In the genomic region with DNA sequence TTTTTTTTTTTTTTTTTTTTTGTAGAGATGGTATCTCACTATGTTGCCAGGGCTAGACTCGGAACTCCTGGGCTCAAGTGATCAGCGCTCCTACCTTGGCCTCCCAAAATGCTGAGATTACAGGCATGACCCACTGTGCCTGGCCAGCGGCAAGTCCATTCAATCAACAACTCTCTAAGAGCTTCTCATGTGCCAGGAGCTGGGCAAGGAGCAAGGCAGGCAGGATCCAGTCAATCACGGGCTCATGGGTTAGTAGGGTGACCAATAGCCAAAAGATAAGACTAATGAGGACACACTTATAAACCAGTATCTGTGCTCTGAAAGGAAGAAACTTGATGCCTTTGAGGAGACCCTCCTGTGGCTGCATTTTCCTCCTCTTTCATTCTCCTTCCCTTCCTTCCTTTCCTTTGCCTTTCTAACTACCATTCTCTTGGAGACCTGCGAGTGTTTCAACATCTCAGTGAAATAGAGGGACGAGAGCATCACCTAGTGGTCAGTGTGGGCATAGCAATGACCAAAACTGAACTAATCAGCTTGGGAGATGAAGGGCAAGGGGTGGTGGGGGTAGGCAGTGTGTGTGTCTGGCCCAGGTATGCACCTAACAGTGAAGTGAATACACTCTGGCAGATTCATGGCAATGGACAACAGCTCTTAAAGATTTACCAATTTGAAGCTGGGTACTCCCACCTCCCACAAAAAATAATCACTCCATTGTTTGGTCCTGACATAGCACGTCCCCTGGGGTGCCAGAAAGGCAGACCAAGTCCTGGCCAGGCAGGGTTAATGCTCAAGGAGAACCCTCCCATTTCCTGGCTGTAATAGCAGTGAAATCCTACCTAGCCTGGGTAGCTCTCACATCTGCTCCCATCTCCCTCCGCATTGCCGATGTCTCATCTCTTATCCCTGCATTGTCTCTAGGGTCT, we compare ENCODE assay signal across 7 cellular contexts. TPM values are rescaled to one million over a fixed set of nuclear protein-coding genes. Genes with fewer than 3 reads are reported as not detected.
DNase-seq lines count a peak whose midpoint lies in the region; ATAC-seq, FAIRE-seq and TF ChIP-seq lines count a peak whose summit lies in the region.

No MANE protein-coding gene starts in this region.

- peak; percentile 99 for TF ChIP-seq RAD21 in GM12878 (IDR thresholded peaks at IDR 0.05; ENCODE audit: insufficient read depth, low read depth, low read length)

- 47% methylated on average over 8 of the region's 9 CpGs for WGBS in GM12878 (ENCODE audit: insufficient coverage, insufficient replicate concordance, low lambda C conversion rate, missing lambda C conversion rate)

- SMC1A ChIA-PET in GM12878 (lab: Charles Lee; ENCODE audit: uncharacterized antibody, unreplicated experiment): interaction anchor here (0.6 to 8.1 kb wide), 19 partner anchors 10 to 316 kb away, joined by 3 to 82 read pairs (median 4); a partner anchor contains a TSS

- TF ChIP-seq POLR2A in GM12892 (IDR thresholded peaks at IDR 0.05; ENCODE audit: low read depth, low read length): no peak
- TF ChIP-seq POLR2A in GM12878 (IDR thresholded peaks at IDR 0.05; ENCODE audit: low read depth, low read length): no peak

- H3K9ac ChIP-seq in GM12878 (ENCODE audit: control insufficient read depth, insufficient read depth, low read length): no peak overlapping the region

- POLR2A ChIA-PET in GM12878 (lab: Charles Lee): interaction anchor here (0.8 to 1.7 kb wide), 5 partner anchors 9 to 181 kb away, joined by 3 to 4 read pairs (median 4); no protein-coding TSS in a partner anchor

- no peaks in the 10 kb centered on the region for H3K79me2 ChIP-seq in GM12878 (ENCODE audit: control insufficient read depth, insufficient read depth, low read length)

- H2AFZ ChIP-seq in GM12878 (ENCODE audit: control insufficient read depth, low read depth, low read length): no peak overlapping the region

- CTCF ChIA-PET in GM12878 (lab: Yijun Ruan, JAX): interaction anchor here (0.6 to 6.4 kb wide), 40 partner anchors 9 to 501 kb away, joined by 3 to 117 read pairs (median 4); a partner anchor contains a TSS

- no peaks in the 10 kb centered on the region for H3K36me3 ChIP-seq in GM12878 (ENCODE audit: control insufficient read depth in 2 of 2, insufficient read depth in 2 of 2, low read length in 1 of 2)

- H3K27me3 ChIP-seq in GM12878 (replicated peaks in 1 of 2; ENCODE audit: control insufficient read depth in 2 of 2, insufficient read depth in 2 of 2, low read length in 1 of 2): no peaks in the 10 kb centered on the region

- intact Hi-C loops in GM12878 (cut with micrococcal nuclease; ENCODE audit: unreplicated experiment): loop anchor here (1.0 to 2.0 kb wide), 4 partner anchors 38 to 316 kb away; no protein-coding TSS in a partner anchor

- in situ Hi-C loops in GM12878 (cut with MboI): no loop called here

- BruUV-seq in GM12878 (replicated peaks; lab: Mats Ljungman, UMichigan): no TSS peak

- H3K4me1 ChIP-seq in GM12878 (ENCODE audit: control insufficient read depth, insufficient read depth, low read length): no peaks in the 10 kb centered on the region; the same call in none of the 2 replicates

- peak; percentile 93 for ATAC-seq in GM12878
- ATAC-seq in HG02938 (IDR thresholded peaks at IDR 0.05; ENCODE audit: unreplicated experiment): no peak

- H3K4me3 ChIP-seq in GM12878: no peak overlapping the region

- H3K27ac ChIP-seq in GM12878 (ENCODE audit: control insufficient read depth, insufficient read depth): no peak overlapping the region

- RAD21 ChIA-PET in GM12878 (lab: Charles Lee; ENCODE audit: unreplicated experiment): interaction anchor here (0.6 to 7.2 kb wide), 18 partner anchors 10 to 566 kb away, joined by 3 to 50 read pairs (median 3); a partner anchor contains a TSS

- no peak overlapping the region for H3K4me2 ChIP-seq in GM12878 (ENCODE audit: control insufficient read depth, insufficient read depth)

- TF ChIP-seq CTCF in GM12878 (IDR thresholded peaks at IDR 0.05 in 2 of 3, conservative IDR thresholded peaks at IDR 0.05 in 1 of 3; ENCODE audit: control insufficient read depth in 2 of 3, extremely low read depth in 1 of 3, insufficient read depth in 1 of 3, low read depth in 3 of 3, low read length in 3 of 3): peak; percentile 99 to 100 (median 99); a peak in 5 of 6 replicates

- H4K20me1 ChIP-seq in GM12878 (ENCODE audit: control insufficient read depth, insufficient read depth): no peaks in the 10 kb centered on the region

- FAIRE-seq in GM12892 (lab: Jason Lieb, UNC) (peak; percentile 77), TTC549 (lab: Jason Lieb, UNC) (peak; percentile 47), GM12878 (lab: Jason Lieb, UNC) (peak; percentile 95)

- no peaks in the 10 kb centered on the region for H3K9me3 ChIP-seq in GM12878 (replicated peaks; ENCODE audit: control insufficient read depth, insufficient read depth, low read length)

- TF ChIP-seq EP300 in GM12878 (IDR thresholded peaks at IDR 0.05; ENCODE audit: borderline replicate concordance in 1 of 2, control insufficient read depth in 1 of 2, low read depth in 2 of 2, low read length in 2 of 2): no peak

- DNase-seq in GM12892 (ENCODE audit: insufficient read length) (no peak), NCI-H146 treated with DMSO at 0.1 percent for 48 hours (lab: John Stamatoyannopoulos, UW; ENCODE audit: unreplicated experiment) (peak; percentile 39), GM12878 (ENCODE audit: low read depth, low spot score) (peak; percentile 53), iPS-NIHi7 (ENCODE audit: extremely low spot score) (peak; percentile 81)
- peak; percentile 60 to 70 for DNase-seq in stimulated activated CD4-positive, alpha-beta T cell treated with anti-CD3 and anti-CD28 coated beads, Interleukin-1b, Interleukin-23, amount 100 ng/mL, for 1 hour (ENCODE audit: low read depth in 2 of 2)

RNA-seq across cellular contexts. Expression of a gene that starts 6.2 kb away (rescaled TPM):
- polyA plus RNA-seq in GM12892 (2012; ENCODE audit: missing spikeins): 1.3 TPM
- total RNA-seq in GM12878 (2013; cell fraction: nucleolus; rRNA removed): 2.0 and 2.4 TPM in 2 replicates
- total RNA-seq in GM12878 (2014; rRNA removed): 6.3 and 7.0 TPM in 2 replicates
- 3.1 and 3.5 TPM in 2 replicates for total RNA-seq in GM12878 (2014; rRNA removed; fragmentation: Illumina TruSeq; extraction: Trizol)
- 8.1 and 8.9 TPM in 2 replicates for total RNA-seq in GM12878 (2021)
- 1.0 TPM for polyA plus RNA-seq in GM12878 (2011; ENCODE audit: low read depth)
- polyA plus RNA-seq in GM12878 (2011; rRNA removed): 0.29 and 0.41 TPM in 2 replicates
- polyA plus RNA-seq in GM12878 (2011; cell fraction: cytosol; rRNA removed): 0.78 and 1.0 TPM in 2 replicates
- 0.45 and 0.64 TPM in 2 replicates for polyA plus RNA-seq in GM12878 (2011; cell fraction: nucleus; rRNA removed)
- polyA plus RNA-seq in GM12878 (2012): 1.8 and 2.6 TPM in 2 replicates
- 3.1 and 3.2 TPM in 2 replicates for polyA plus RNA-seq in GM12878 (2014; fragmentation: Illumina TruSeq; extraction: Trizol)
- polyA plus RNA-seq in GM12878 (2014; fragmentation: Nextera tagmentation; extraction: Ambion mirVana): 1 to 10 TPM in 1 of 2 experiments, under 1 TPM in 1; 0.63 to 1.8 TPM
- 5.8 and 7.2 TPM in 2 replicates for polyA plus RNA-seq in GM12878 (2014; rRNA removed)
- 10 to 100 TPM in 1 of 2 experiments, 1 to 10 TPM in 1; 7.4 to 10.8 TPM for polyA plus RNA-seq in GM12878 (2016; fragmentation: Nextera tagmentation; extraction: Ambion mirVana)
- polyA minus RNA-seq in GM12878 (2011; rRNA and poly(A)+ RNA removed): 0.44 and 0.57 TPM in 2 replicates
- 1.6 TPM in 2 replicates for polyA minus RNA-seq in GM12878 (2011; cell fraction: cytosol; rRNA and poly(A)+ RNA removed)
- 0.73 and 0.86 TPM in 2 replicates for polyA minus RNA-seq in GM12878 (2011; cell fraction: nucleus; rRNA and poly(A)+ RNA removed)

RNA-seq across cellular contexts. Expression of a gene that starts 12.5 kb away (rescaled TPM):
- 404 TPM for polyA plus RNA-seq in GM12892 (2012; ENCODE audit: missing spikeins)
- 19.8 and 20.4 TPM in 2 replicates for total RNA-seq in GM12878 (2013; cell fraction: nucleolus; rRNA removed)
- total RNA-seq in GM12878 (2014; rRNA removed) (143 and 156 TPM in 2 replicates), GM12878 (2014; rRNA removed; fragmentation: Illumina TruSeq; extraction: Trizol) (316 and 330 TPM in 2 replicates), GM12878 (2021) (420 and 445 TPM in 2 replicates)
- polyA plus RNA-seq in GM12878 (2011; ENCODE audit: low read depth): 231 TPM
- polyA plus RNA-seq in GM12878 (2011; rRNA removed) (365 and 451 TPM in 2 replicates), GM12878 (2014; fragmentation: Illumina TruSeq; extraction: Trizol) (367 and 459 TPM in 2 replicates), GM12878 (2014; fragmentation: Nextera tagmentation; extraction: Ambion mirVana) (100 to 1,000 TPM in 1 of 2 experiments, 10 to 100 TPM in 1; 84.5 to 350 TPM), GM12878 (2014; rRNA removed) (421 and 474 TPM in 2 replicates), GM12878 (2016; fragmentation: Nextera tagmentation; extraction: Ambion mirVana) (1,000 to 10,000 TPM; 1,175 to 1,218 TPM)
- polyA plus RNA-seq in GM12878 (2011; cell fraction: cytosol; rRNA removed): 285 and 309 TPM in 2 replicates
- polyA plus RNA-seq in GM12878 (2011; cell fraction: nucleus; rRNA removed): 272 and 315 TPM in 2 replicates
- polyA plus RNA-seq in GM12878 (2012): 619 and 621 TPM in 2 replicates
- polyA minus RNA-seq in GM12878 (2011; rRNA and poly(A)+ RNA removed): 58.5 and 111 TPM in 2 replicates
- 92.9 and 123 TPM in 2 replicates for polyA minus RNA-seq in GM12878 (2011; cell fraction: cytosol; rRNA and poly(A)+ RNA removed)
- 23.3 and 36.7 TPM in 2 replicates for polyA minus RNA-seq in GM12878 (2011; cell fraction: nucleus; rRNA and poly(A)+ RNA removed)

RNA-seq across cellular contexts. Expression of a gene that starts 43.7 kb away (rescaled TPM):
- 29.8 TPM for polyA plus RNA-seq in GM12892 (2012; ENCODE audit: missing spikeins)
- 71.1 and 78.1 TPM in 2 replicates for total RNA-seq in GM12878 (2013; cell fraction: nucleolus; rRNA removed)
- 37.1 and 39.5 TPM in 2 replicates for total RNA-seq in GM12878 (2014; rRNA removed)
- total RNA-seq in GM12878 (2014; rRNA removed; fragmentation: Illumina TruSeq; extraction: Trizol): 23.7 and 26.4 TPM in 2 replicates
- total RNA-seq in GM12878 (2021): 41.6 and 53.2 TPM in 2 replicates
- polyA plus RNA-seq in GM12878 (2011; ENCODE audit: low read depth): 68.3 TPM
- polyA plus RNA-seq in GM12878 (2011; rRNA removed): 32.3 and 40.9 TPM in 2 replicates
- 39.2 and 40.6 TPM in 2 replicates for polyA plus RNA-seq in GM12878 (2011; cell fraction: cytosol; rRNA removed)
- 135 and 193 TPM in 2 replicates for polyA plus RNA-seq in GM12878 (2011; cell fraction: nucleus; rRNA removed)
- polyA plus RNA-seq in GM12878 (2012): 23.5 and 35.7 TPM in 2 replicates
- polyA plus RNA-seq in GM12878 (2014; fragmentation: Illumina TruSeq; extraction: Trizol): 30.5 and 41.6 TPM in 2 replicates
- polyA plus RNA-seq in GM12878 (2014; fragmentation: Nextera tagmentation; extraction: Ambion mirVana): 1 to 10 TPM; 7.6 to 8.9 TPM
- polyA plus RNA-seq in GM12878 (2014; rRNA removed): 43.2 and 46.6 TPM in 2 replicates
- 10 to 100 TPM; 24.2 to 28.2 TPM for polyA plus RNA-seq in GM12878 (2016; fragmentation: Nextera tagmentation; extraction: Ambion mirVana)
- 21.2 and 29.3 TPM in 2 replicates for polyA minus RNA-seq in GM12878 (2011; rRNA and poly(A)+ RNA removed)
- polyA minus RNA-seq in GM12878 (2011; cell fraction: cytosol; rRNA and poly(A)+ RNA removed): 9.9 and 10.2 TPM in 2 replicates
- polyA minus RNA-seq in GM12878 (2011; cell fraction: nucleus; rRNA and poly(A)+ RNA removed): 20.4 and 25.0 TPM in 2 replicates

RNA-seq across cellular contexts. Expression of a gene that starts 45.0 kb away (rescaled TPM):
- polyA plus RNA-seq in GM12892 (2012; ENCODE audit: missing spikeins): 4.0 TPM
- total RNA-seq in GM12878 (2013; cell fraction: nucleolus; rRNA removed): 5.9 and 8.5 TPM in 2 replicates
- 20.2 and 22.2 TPM in 2 replicates for total RNA-seq in GM12878 (2014; rRNA removed)
- total RNA-seq in GM12878 (2014; rRNA removed; fragmentation: Illumina TruSeq; extraction: Trizol): 13.6 and 15.0 TPM in 2 replicates
- total RNA-seq in GM12878 (2021): 24.8 and 25.5 TPM in 2 replicates
- 7.6 TPM for polyA plus RNA-seq in GM12878 (2011; ENCODE audit: low read depth)
- polyA plus RNA-seq in GM12878 (2011; rRNA removed): 15.7 and 24.3 TPM in 2 replicates
- 28.5 and 32.2 TPM in 2 replicates for polyA plus RNA-seq in GM12878 (2011; cell fraction: cytosol; rRNA removed)
- 19.4 and 24.8 TPM in 2 replicates for polyA plus RNA-seq in GM12878 (2011; cell fraction: nucleus; rRNA removed)
- polyA plus RNA-seq in GM12878 (2012): 8.5 and 11.0 TPM in 2 replicates
- 26.3 and 30.3 TPM in 2 replicates for polyA plus RNA-seq in GM12878 (2014; fragmentation: Illumina TruSeq; extraction: Trizol)
- polyA plus RNA-seq in GM12878 (2014; fragmentation: Nextera tagmentation; extraction: Ambion mirVana): 1 to 10 TPM; 2.3 to 2.5 TPM
- 35.5 and 41.6 TPM in 2 replicates for polyA plus RNA-seq in GM12878 (2014; rRNA removed)
- polyA plus RNA-seq in GM12878 (2016; fragmentation: Nextera tagmentation; extraction: Ambion mirVana): 1 to 10 TPM; 1.6 to 1.7 TPM
- polyA minus RNA-seq in GM12878 (2011; rRNA and poly(A)+ RNA removed): 21.5 and 25.9 TPM in 2 replicates
- 9.0 and 9.6 TPM in 2 replicates for polyA minus RNA-seq in GM12878 (2011; cell fraction: cytosol; rRNA and poly(A)+ RNA removed)
- 3.3 and 7.8 TPM in 2 replicates for polyA minus RNA-seq in GM12878 (2011; cell fraction: nucleus; rRNA and poly(A)+ RNA removed)
